8 cellular contexts compared by ENCODE assay signal in genomic region chr9:32571969-32572899, GRCh38. TPM values are rescaled to one million over a fixed set of nuclear protein-coding genes. Genes with fewer than 3 reads are reported as not detected.
A peak's percentile ranks its signal among the peaks of the same experiment; 100 is the strongest.
DNase-seq lines count a peak whose midpoint lies in the region; ATAC-seq and TF ChIP-seq lines count a peak whose summit lies in the region.

No MANE protein-coding gene starts in this region.

- peak overlapping the region; percentile 99 for H3K27ac Mint-ChIP-seq in activated naive CD4-positive, alpha-beta T cell treated with anti-CD3 and anti-CD28 coated beads, Interleukin-2, amount 10 ng/mL, durations not matched to agents 7 days and 5 days
- H3K27ac Mint-ChIP-seq in osteocyte (ENCODE audit: unreplicated experiment) = peak overlapping the region; percentile 98

- no peaks in the 10 kb centered on the region for H3K27me3 Mint-ChIP-seq in activated naive CD4-positive, alpha-beta T cell treated with anti-CD3 and anti-CD28 coated beads, Interleukin-2, amount 10 ng/mL, durations not matched to agents 7 days and 5 days
- H3K27me3 Mint-ChIP-seq in osteocyte (ENCODE audit: unreplicated experiment) = peaks cover 12% of the 10 kb centered on the region

- H3K4me3 ChIP-seq in SJCRH30 (peak overlapping the region; percentile 83), upper lobe of left lung (peak overlapping the region; percentile 47 to 94 (median 72))

- TF ChIP-seq POLR2A in upper lobe of left lung (IDR thresholded peaks at IDR 0.05) = no peak

- H3K36me3 ChIP-seq in SJCRH30 (0 out of 2 replicates have a peak, but pooled peaks cover 3% of the 10 kb centered on the region), upper lobe of left lung (peaks cover 0 to 24% (median 7%) of the 10 kb centered on the region in 4 donors)

- TF ChIP-seq EP300 in Ishikawa (IDR thresholded peaks at IDR 0.05; ENCODE audit: borderline replicate concordance) (no peak), upper lobe of left lung (IDR thresholded peaks at IDR 0.05) (no peak)

- H3K4me1 Mint-ChIP-seq in activated naive CD4-positive, alpha-beta T cell treated with anti-CD3 and anti-CD28 coated beads, Interleukin-2, amount 10 ng/mL, durations not matched to agents 7 days and 5 days = peaks cover 30% of the 10 kb centered on the region
- peaks cover 22% of the 10 kb centered on the region for H3K4me1 Mint-ChIP-seq in osteocyte (ENCODE audit: unreplicated experiment)

- H3K27me3 ChIP-seq in SJCRH30 (no peaks in the 10 kb centered on the region), upper lobe of left lung (no peaks in the 10 kb centered on the region)

- H3K4me3 Mint-ChIP-seq in activated naive CD4-positive, alpha-beta T cell treated with anti-CD3 and anti-CD28 coated beads, Interleukin-2, amount 10 ng/mL, durations not matched to agents 7 days and 5 days = peak overlapping the region; percentile 98
- peak overlapping the region; percentile 95 for H3K4me3 Mint-ChIP-seq in osteocyte (ENCODE audit: unreplicated experiment)

- peak; percentile 83 for DNase-seq in EL
- peak; percentile 71 to 83 for DNase-seq in SJCRH30
- DNase-seq in activated naive CD4-positive, alpha-beta T cell treated with anti-CD3 and anti-CD28 coated beads, Interleukin-2, amount 10 ng/mL, durations not matched to agents 7 days and 5 days = peak; percentile 83
- peak; percentile 61 for DNase-seq in globus pallidus (ENCODE audit: low spot score)
- no peak for DNase-seq in osteocyte (ENCODE audit: extremely low spot score, unreplicated experiment)
- peak in 1 of 2 donors; percentile 87 for DNase-seq in upper lobe of left lung

- peak overlapping the region; percentile 57 for H3K27ac ChIP-seq in SJCRH30
- H3K27ac ChIP-seq in upper lobe of left lung = peak overlapping the region; percentile 84 to 94 (median 91)

- 1 to 2% methylated on average over 16 to 17 of the region's 17 CpGs for WGBS in upper lobe of left lung, 2 donors

- H3K4me1 ChIP-seq in SJCRH30 (no peaks in the 10 kb centered on the region), upper lobe of left lung (peaks cover 14 to 22% (median 18%) of the 10 kb centered on the region in 4 donors)

- TF ChIP-seq CTCF in osteocyte (IDR thresholded peaks at IDR 0.05) = peak; percentile 75
- peak; percentile 35 to 71 (median 56) for TF ChIP-seq CTCF in upper lobe of left lung (IDR thresholded peaks at IDR 0.05)

- H3K36me3 Mint-ChIP-seq in activated naive CD4-positive, alpha-beta T cell treated with anti-CD3 and anti-CD28 coated beads, Interleukin-2, amount 10 ng/mL, durations not matched to agents 7 days and 5 days = peaks cover 11% of the 10 kb centered on the region
- H3K36me3 Mint-ChIP-seq in osteocyte (ENCODE audit: unreplicated experiment) = peaks cover 9% of the 10 kb centered on the region

- CTCF ChIA-PET in activated naive CD4-positive, alpha-beta T cell treated with anti-CD3 and anti-CD28 coated beads, Interleukin-2, amount 10 ng/mL, durations not matched to agents 7 days and 5 days (lab: Charles Lee) = interaction anchor here (0.6 to 14.1 kb wide), 21 partner anchors 9 to 195 kb away, joined by 3 to 421 read pairs (median 4); partner anchors contain the start of genes ACO1, RIGI, SMIM27 and TOPORS

- H3K9me3 ChIP-seq in SJCRH30 (replicated peaks) (no peaks in the 10 kb centered on the region), upper lobe of left lung (no peaks in the 10 kb centered on the region)

- peak; percentile 50 for TF ChIP-seq RAD21 in Ishikawa (IDR thresholded peaks at IDR 0.05; ENCODE audit: low read depth)

- ATAC-seq in GM21717 (IDR thresholded peaks at IDR 0.05; ENCODE audit: unreplicated experiment) (peak; percentile 89), upper lobe of left lung (ENCODE audit: low FRiP score in 2 of 2) (peak; percentile 92 to 96)

- H3K9me3 Mint-ChIP-seq in activated naive CD4-positive, alpha-beta T cell treated with anti-CD3 and anti-CD28 coated beads, Interleukin-2, amount 10 ng/mL, durations not matched to agents 7 days and 5 days = no peaks in the 10 kb centered on the region
- H3K9me3 Mint-ChIP-seq in osteocyte (ENCODE audit: unreplicated experiment) = no peaks in the 10 kb centered on the region

TF ChIP-seq in Ishikawa, 13 proteins besides CTCF, POLR2A, EP300 and RAD21:
- TF ChIP-seq USF1 (IDR thresholded peaks at IDR 0.05) (peak; percentile 74), MAX (IDR thresholded peaks at IDR 0.05) (no peak), EGR1 (IDR thresholded peaks at IDR 0.05) (no peak)

RNA-seq across cellular contexts. Expression of gene NDUFB6, which starts 0.7 kb away (rescaled TPM):
- 73.1 and 75.1 TPM in 2 replicates for total RNA-seq in SJCRH30 (2014; rRNA removed; shearing (Covaris generic))
- 47.6 and 49.8 TPM in 2 replicates for total RNA-seq in osteocyte
- 10 to 100 TPM in 5 of 6 donors, 1 to 10 TPM in 1; 3.1 to 46.9 (median 25.9) TPM for total RNA-seq in upper lobe of left lung

RNA-seq across cellular contexts. Expression of gene TOPORS, which starts 19.8 kb away (rescaled TPM):
- total RNA-seq in SJCRH30 (2014; rRNA removed; shearing (Covaris generic)) = 29.1 and 32.1 TPM in 2 replicates
- total RNA-seq in osteocyte (17.8 and 18.4 TPM in 2 replicates), upper lobe of left lung (10 to 100 TPM; 11.2 to 25.7 (median 14.2) TPM)

RNA-seq across cellular contexts. Expression of gene SMIM27, which starts 20.1 kb away (rescaled TPM):
- 2.2 and 3.1 TPM in 2 replicates for total RNA-seq in SJCRH30 (2014; rRNA removed; shearing (Covaris generic))
- 13.4 and 14.6 TPM in 2 replicates for total RNA-seq in osteocyte
- total RNA-seq in upper lobe of left lung = 10 to 100 TPM in 1 of 6 donors, 1 to 10 TPM in 5; 2.1 to 14.4 (median 5.5) TPM

RNA-seq across cellular contexts. Expression of gene RIGI, which starts 46.2 kb away (rescaled TPM):
- total RNA-seq in SJCRH30 (2014; rRNA removed; shearing (Covaris generic)) = 4.2 and 4.4 TPM in 2 replicates
- total RNA-seq in osteocyte (8.7 and 9.8 TPM in 2 replicates), upper lobe of left lung (10 to 100 TPM in 5 of 6 donors, 1 to 10 TPM in 1; 7.8 to 24.1 (median 15.3) TPM)
